In the genomic region with DNA sequence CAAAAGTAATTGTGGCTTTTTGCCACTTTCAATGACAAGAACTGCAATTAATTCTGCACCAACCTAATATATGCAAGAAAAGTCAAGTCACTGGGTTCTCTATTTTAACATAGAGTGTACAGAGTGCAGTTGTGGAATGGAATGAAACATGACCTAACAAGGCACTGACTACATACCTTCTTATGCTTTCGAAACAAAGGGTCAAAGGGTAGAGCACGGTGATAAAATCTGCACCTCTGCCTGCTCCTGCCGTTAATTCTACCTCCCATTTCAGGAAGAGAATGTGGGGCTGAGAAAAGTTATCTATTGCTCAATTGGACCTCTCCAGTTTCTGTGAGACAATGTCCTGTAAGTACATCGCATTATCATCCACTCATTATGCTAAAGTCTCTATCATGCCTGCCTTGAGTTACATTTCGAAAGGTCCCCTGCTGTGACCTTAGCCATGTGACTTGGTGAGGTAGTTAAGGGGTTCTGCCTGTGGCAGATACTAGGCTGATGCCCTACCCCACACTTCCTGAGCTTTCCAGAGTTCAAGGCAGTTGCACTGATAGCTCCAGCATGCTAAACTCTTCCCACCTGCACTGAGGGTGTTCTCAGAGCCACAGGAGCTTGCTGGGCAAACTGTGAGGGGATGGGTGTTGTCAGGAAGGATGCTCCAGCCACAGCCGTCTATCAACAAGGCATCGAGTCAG, we compare ENCODE assay signal across 1 cellular context.
A peak's percentile ranks its signal among the peaks of the same experiment; 100 is the strongest.
TF ChIP-seq lines count a peak whose summit lies in the region.

No MANE protein-coding gene starts in this region.

TF ChIP-seq in K562, 482 proteins besides CTCF, POLR2A, EP300 and RAD21 (continued from another document):
- TF ChIP-seq, protein P1, sequence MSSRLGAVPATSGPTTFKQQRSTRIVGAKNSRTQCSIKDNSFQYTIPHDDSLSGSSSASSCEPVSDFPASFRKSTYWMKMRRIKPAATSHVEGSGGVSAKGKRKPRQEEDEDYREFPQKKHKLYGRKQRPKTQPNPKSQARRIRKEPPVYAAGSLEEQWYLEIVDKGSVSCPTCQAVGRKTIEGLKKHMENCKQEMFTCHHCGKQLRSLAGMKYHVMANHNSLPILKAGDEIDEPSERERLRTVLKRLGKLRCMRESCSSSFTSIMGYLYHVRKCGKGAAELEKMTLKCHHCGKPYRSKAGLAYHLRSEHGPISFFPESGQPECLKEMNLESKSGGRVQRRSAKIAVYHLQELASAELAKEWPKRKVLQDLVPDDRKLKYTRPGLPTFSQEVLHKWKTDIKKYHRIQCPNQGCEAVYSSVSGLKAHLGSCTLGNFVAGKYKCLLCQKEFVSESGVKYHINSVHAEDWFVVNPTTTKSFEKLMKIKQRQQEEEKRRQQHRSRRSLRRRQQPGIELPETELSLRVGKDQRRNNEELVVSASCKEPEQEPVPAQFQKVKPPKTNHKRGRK (tag; IDR thresholded peaks at IDR 0.05): no peak
- TF ChIP-seq HMGN3 (IDR thresholded peaks at IDR 0.05; ENCODE audit: borderline replicate concordance, extremely low read depth, insufficient read length, low read depth, low read length) (no peak), PHF8 (IDR thresholded peaks at IDR 0.05; ENCODE audit: borderline replicate concordance, low read length) (no peak), ETV1 (tag; conservative IDR thresholded peaks at IDR 0.05; ENCODE audit: low read depth) (0 out of 2 replicates have a peak, but pooled peaks have one; percentile 9), PTBP1 (IDR thresholded peaks at IDR 0.05; ENCODE audit: low read depth, low read length) (no peak), GATA2 (CRISPR knock-in tag; IDR thresholded peaks at IDR 0.05) (no peak), TGIF2 (CRISPR knock-in tag; IDR thresholded peaks at IDR 0.05) (no peak), FOXP1 (CRISPR knock-in tag; IDR thresholded peaks at IDR 0.05) (no peak), ZSCAN32 (CRISPR knock-in tag; IDR thresholded peaks at IDR 0.05) (no peak), BCOR (IDR thresholded peaks at IDR 0.05) (no peak), SNRNP70 (optimal IDR thresholded peaks at IDR 0.05; ENCODE audit: low read depth, low read length) (no peak), SIN3A (IDR thresholded peaks at IDR 0.05; ENCODE audit: borderline replicate concordance in 2 of 2, control insufficient read depth in 1 of 2, low read depth in 2 of 2, low read length in 2 of 2) (no peak), FOXK2 (conservative IDR thresholded peaks at IDR 0.05 in 1 of 2, IDR thresholded peaks at IDR 0.05 in 1 of 2; ENCODE audit: low read depth in 2 of 2) (no peak), TRIM28 (IDR thresholded peaks at IDR 0.05) (no peak), TCF3 (CRISPR knock-in tag; IDR thresholded peaks at IDR 0.05) (peak; percentile 74), XRCC3 (IDR thresholded peaks at IDR 0.05) (no peak), SMC3 (conservative IDR thresholded peaks at IDR 0.05; ENCODE audit: insufficient read depth, low read depth, low read length) (no peak), ASH1L (IDR thresholded peaks at IDR 0.05; ENCODE audit: borderline replicate concordance, low read depth, partially characterized antibody) (no peak), POLR3A (IDR thresholded peaks at IDR 0.05; ENCODE audit: borderline replicate concordance, extremely low read depth, insufficient read depth, insufficient read length) (no peak), PCBP1 (IDR thresholded peaks at IDR 0.05; ENCODE audit: low read depth, low read length, poor library complexity, severe bottlenecking) (no peak), ZBTB49 (CRISPR knock-in tag; IDR thresholded peaks at IDR 0.05; ENCODE audit: borderline replicate concordance) (no peak), ZNF253 (CRISPR knock-in tag; conservative IDR thresholded peaks at IDR 0.05) (no peak), CHD7 (IDR thresholded peaks at IDR 0.05; ENCODE audit: low read depth, low read length) (no peak)
- TF ChIP-seq, protein P2, sequence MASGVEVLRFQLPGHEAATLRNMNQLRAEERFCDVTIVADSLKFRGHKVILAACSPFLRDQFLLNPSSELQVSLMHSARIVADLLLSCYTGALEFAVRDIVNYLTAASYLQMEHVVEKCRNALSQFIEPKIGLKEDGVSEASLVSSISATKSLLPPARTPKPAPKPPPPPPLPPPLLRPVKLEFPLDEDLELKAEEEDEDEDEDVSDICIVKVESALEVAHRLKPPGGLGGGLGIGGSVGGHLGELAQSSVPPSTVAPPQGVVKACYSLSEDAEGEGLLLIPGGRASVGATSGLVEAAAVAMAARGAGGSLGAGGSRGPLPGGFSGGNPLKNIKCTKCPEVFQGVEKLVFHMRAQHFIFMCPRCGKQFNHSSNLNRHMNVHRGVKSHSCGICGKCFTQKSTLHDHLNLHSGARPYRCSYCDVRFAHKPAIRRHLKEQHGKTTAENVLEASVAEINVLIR (CRISPR knock-in tag; IDR thresholded peaks at IDR 0.05): no peak
- TF ChIP-seq, protein P3, sequence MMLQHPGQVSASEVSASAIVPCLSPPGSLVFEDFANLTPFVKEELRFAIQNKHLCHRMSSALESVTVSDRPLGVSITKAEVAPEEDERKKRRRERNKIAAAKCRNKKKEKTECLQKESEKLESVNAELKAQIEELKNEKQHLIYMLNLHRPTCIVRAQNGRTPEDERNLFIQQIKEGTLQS (IDR thresholded peaks at IDR 0.05): no peak
- TF ChIP-seq, protein P3 (CRISPR knock-in tag; conservative IDR thresholded peaks at IDR 0.05): no peak
